ENCODE assay signal across 17 cellular contexts in genomic region chr2:50995610-50996009, GRCh38. TPM values are rescaled to one million over a fixed set of nuclear protein-coding genes. Genes with fewer than 3 reads are reported as not detected.
DNase-seq lines count a peak whose midpoint lies in the region; ATAC-seq lines count a peak whose summit lies in the region.
"Had no signal": no experiment of that assay in that cellular context is flagged by ENCODE, and none has a peak within 500 bp of the region (broad histone marks: within the 10 kb centered on the region; RNA-seq: fewer than 3 reads in every experiment).

No MANE protein-coding gene starts in this region.

- DNase-seq in A172 (ENCODE audit: low spot score), result peak; percentile 80
- DNase-seq in NCI-H446 treated with DMSO at 0.1 percent for 48 hours (lab: John Stamatoyannopoulos, UW), result peak; percentile 80
- peak; percentile 19 for DNase-seq in cerebellum (ENCODE audit: low spot score)
- peak; percentile 24 for DNase-seq in middle frontal gyrus (ENCODE audit: extremely low spot score, low spot score)
- DNase-seq in dedifferentiated amniotic fluid mesenchymal stem cell (ENCODE audit: extremely low spot score), result no peak
- DNase-seq in SKM-1 treated with dmso at 0.1 percent for 144 hours (lab: John Stamatoyannopoulos, UW; ENCODE audit: unreplicated experiment), result no peak
- no peak for DNase-seq in activated naive CD8-positive, alpha-beta T cell treated with anti-CD3 and anti-CD28 coated beads for 36 hours
- DNase-seq in left cardiac atrium, result no peak
- DNase-seq: 8988T; activated CD4-positive, alpha-beta memory T cell treated with anti-CD3 and anti-CD28 coated beads for 36 hours; CD8-positive, alpha-beta memory T cell; effector CD8-positive, alpha-beta T cell; GDM1; NCI-H1092 treated with DMSO at 0.1 percent for 48 hours; OCI-M1; tibial artery had no signal

- peaks cover 2% of the 10 kb centered on the region for H3K9me3 Mint-ChIP-seq in activated naive CD8-positive, alpha-beta T cell treated with anti-CD3 and anti-CD28 coated beads for 36 hours

- no peaks in the 10 kb centered on the region for H3K36me3 Mint-ChIP-seq in activated naive CD8-positive, alpha-beta T cell treated with anti-CD3 and anti-CD28 coated beads for 36 hours
- H3K36me3 Mint-ChIP-seq: activated CD4-positive, alpha-beta memory T cell treated with anti-CD3 and anti-CD28 coated beads for 36 hours; CD8-positive, alpha-beta memory T cell had no signal

- intact Hi-C loops in left cardiac atrium (cut with DNase I), result no loop called here

- no peak overlapping the region for H3K4me3 Mint-ChIP-seq in activated naive CD8-positive, alpha-beta T cell treated with anti-CD3 and anti-CD28 coated beads for 36 hours
- H3K4me3 Mint-ChIP-seq: activated CD4-positive, alpha-beta memory T cell treated with anti-CD3 and anti-CD28 coated beads for 36 hours; CD8-positive, alpha-beta memory T cell had no signal

- H3K27me3 Mint-ChIP-seq in activated naive CD8-positive, alpha-beta T cell treated with anti-CD3 and anti-CD28 coated beads for 36 hours, result no peaks in the 10 kb centered on the region
- H3K27me3 Mint-ChIP-seq: activated CD4-positive, alpha-beta memory T cell treated with anti-CD3 and anti-CD28 coated beads for 36 hours; CD8-positive, alpha-beta memory T cell had no signal

- ATAC-seq in left cardiac atrium, result no peak

- no peak overlapping the region for H3K27ac Mint-ChIP-seq in activated naive CD8-positive, alpha-beta T cell treated with anti-CD3 and anti-CD28 coated beads for 36 hours
- H3K27ac Mint-ChIP-seq: activated CD4-positive, alpha-beta memory T cell treated with anti-CD3 and anti-CD28 coated beads for 36 hours; CD8-positive, alpha-beta memory T cell had no signal

- no peaks in the 10 kb centered on the region for H3K4me1 Mint-ChIP-seq in activated naive CD8-positive, alpha-beta T cell treated with anti-CD3 and anti-CD28 coated beads for 36 hours
- H3K4me1 Mint-ChIP-seq: CD8-positive, alpha-beta memory T cell had no signal

RNA-seq across cellular contexts. Expression of gene NRXN1, which starts 36.3 kb away (rescaled TPM):
- not detected in 2 replicates for total RNA-seq in A172 (2014; rRNA removed; shearing (Covaris generic))
- total RNA-seq in cerebellum (894 TPM), left cardiac atrium (10 to 100 TPM in 1 of 2 donors, 1 to 10 TPM in 1; 9.3 to 10.2 TPM)
- not detected for total RNA-seq in activated naive CD8-positive, alpha-beta T cell treated with anti-CD3 and anti-CD28 coated beads for 36 hours
- total RNA-seq: activated CD4-positive, alpha-beta memory T cell treated with anti-CD3 and anti-CD28 coated beads for 36 hours; CD8-positive, alpha-beta memory T cell; pulmonary artery endothelial cell had no signal

Comparison
In these comparisons a context has a peak if more than half of its experiments do, and no peak if none do; other contexts are left out.
1. DNase-seq: peak in A172 (single experiment), NCI-H446 treated with DMSO at 0.1 percent for 48 hours (single experiment), cerebellum (single experiment) and middle frontal gyrus (single experiment); none in dedifferentiated amniotic fluid mesenchymal stem cell (single experiment), SKM-1 treated with dmso at 0.1 percent for 144 hours (single experiment), activated naive CD8-positive, alpha-beta T cell treated with anti-CD3 and anti-CD28 coated beads for 36 hours (single experiment) and left cardiac atrium (single experiment).
2. RNA of gene NRXN1, which starts 36.3 kb away (total RNA-seq): 894 TPM in cerebellum (single experiment); 9.3 to 10.2 TPM in left cardiac atrium, not detected in activated naive CD8-positive, alpha-beta T cell treated with anti-CD3 and anti-CD28 coated beads for 36 hours and not detected in A172; every median in the first group is over 10 times any median in the second.